In genomic region chr4:2793578-2793919, GRCh38 we compare ENCODE assay signal across 8 cellular contexts. TPM values are rescaled to one million over a fixed set of nuclear protein-coding genes. Genes with fewer than 3 reads are reported as not detected.
DNase-seq lines count a peak whose midpoint lies in the region; ATAC-seq and TF ChIP-seq lines count a peak whose summit lies in the region.

No MANE protein-coding gene starts in this region.

- no peaks in the 10 kb centered on the region for H3K36me3 Mint-ChIP-seq in MCF 10A (ENCODE audit: insufficient read depth, unreplicated experiment)

- peaks cover 36 to 93% of the 10 kb centered on the region in 2 donors for H3K4me1 ChIP-seq in left lung

- H3K4me1 Mint-ChIP-seq in MCF 10A (ENCODE audit: insufficient read depth, unreplicated experiment): peaks cover 43% of the 10 kb centered on the region

- H3K4me3 ChIP-seq in GM08714 (ENCODE audit: low read length) (peak overlapping the region; percentile 12; the same call in 1 of the 2 replicates), left lung (peak overlapping the region; percentile 69 to 81)

- H3K27me3 ChIP-seq in left lung: no peaks in the 10 kb centered on the region

- DNase-seq in RWPE1 (ENCODE audit: low spot score) (no peak), MCF 10A (ENCODE audit: unreplicated experiment) (peak; percentile 74), left lung (peak; percentile 68 to 93), amygdala (lab: John Stamatoyannopoulos, UW) (no peak), GM13976 (ENCODE audit: low spot score) (no peak)
- DNase-seq in stimulated activated naive CD8-positive, alpha-beta T cell treated with anti-CD3 and anti-CD28 coated beads, Interleukin-15, Interleukin-2, amounts not matched to agents 100 U/mL and 50 U/mL, for 24 hours: peak; percentile 76

- no peak for TF ChIP-seq POLR2A in GM18505 (IDR thresholded peaks at IDR 0.05; ENCODE audit: borderline replicate concordance, extremely low read depth, insufficient read depth, insufficient read length)

- H3K4me3 Mint-ChIP-seq in MCF 10A (ENCODE audit: unreplicated experiment): peak overlapping the region; percentile 79

- H3K9me3 Mint-ChIP-seq in MCF 10A (ENCODE audit: unreplicated experiment): no peaks in the 10 kb centered on the region

- intact Hi-C loops in MCF 10A (cut with micrococcal nuclease): no loop called here
- intact Hi-C loops in left lung (cut with DNase I): no loop called here

- in situ Hi-C loops in GM13976 (cut with MboI; ENCODE audit: low sequenced_read_pairs, unreplicated experiment): no loop called here

- H3K27me3 Mint-ChIP-seq in MCF 10A (ENCODE audit: insufficient read depth, unreplicated experiment): no peaks in the 10 kb centered on the region

- TF ChIP-seq CTCF in RWPE1 (conservative IDR thresholded peaks at IDR 0.05; ENCODE audit: low read depth) (no peak), MCF 10A (IDR thresholded peaks at IDR 0.05; ENCODE audit: unreplicated experiment) (no peak), left lung (IDR thresholded peaks at IDR 0.05) (no peak), GM13976 (IDR thresholded peaks at IDR 0.05; ENCODE audit: borderline replicate concordance, control extremely low read depth, extremely low read depth, insufficient read depth, missing control alignments) (no peak)

- no peaks in the 10 kb centered on the region for H3K9me3 ChIP-seq in left lung

- BruUV-seq in MCF 10A (replicated peaks; lab: Mats Ljungman, UMichigan): no TSS peak

- H3K27ac Mint-ChIP-seq in MCF 10A (ENCODE audit: low read depth, unreplicated experiment): peak overlapping the region; percentile 88

- H3K27ac ChIP-seq in RWPE1 (peak overlapping the region; percentile 99), left lung (peak overlapping the region; percentile 76 to 96)

- CTCF ChIA-PET in RWPE1 (lab: Yijun Ruan, JAX): no interaction called here
- CTCF ChIA-PET in MCF 10A (lab: Yijun Ruan, JAX): no interaction called here

- peaks cover 0 to 15% of the 10 kb centered on the region in 2 donors for H3K36me3 ChIP-seq in left lung

- POLR2A ChIA-PET in RWPE1 (lab: Yijun Ruan, JAX; ENCODE audit: low non-redundant PET): no interaction called here
- POLR2A ChIA-PET in MCF 10A (lab: Yijun Ruan, JAX): interaction anchor here (0.9 to 2.0 kb wide), 5 partner anchors 16 to 170 kb away, joined by 3 to 5 read pairs (median 4); partner anchors contain the start of genes GRK4 and NOP14

- ATAC-seq in left lung (peak; percentile 8), GM18505 (IDR thresholded peaks at IDR 0.05; ENCODE audit: unreplicated experiment) (no peak)
- ATAC-seq in stimulated activated naive CD8-positive, alpha-beta T cell treated with anti-CD3 and anti-CD28 coated beads, Interleukin-15, Interleukin-2, amounts not matched to agents 100 U/mL and 50 U/mL, for 24 hours: peak; percentile 41

RNA-seq across cellular contexts. Expression of gene SH3BP2, which starts 0.7 kb away (rescaled TPM):
- 48.4 and 57.9 TPM in 2 replicates for total RNA-seq in MCF 10A (2022)
- 100 to 1,000 TPM in 1 of 2 donors, 10 to 100 TPM in 1; 58.2 to 113 TPM for total RNA-seq in left lung

RNA-seq across cellular contexts. Expression of gene TNIP2, which starts 37.4 kb away (rescaled TPM):
- 40.5 and 46.1 TPM in 2 replicates for total RNA-seq in MCF 10A (2022)
- 10 to 100 TPM; 32.9 to 46.5 TPM for total RNA-seq in left lung

RNA-seq across cellular contexts. Expression of gene ADD1, which starts 50.1 kb away (rescaled TPM):
- total RNA-seq in MCF 10A (2022): 131 and 161 TPM in 2 replicates
- 100 to 1,000 TPM; 262 to 265 TPM for total RNA-seq in left lung

Comparison
In these comparisons a context has a peak if more than half of its experiments do, and no peak if none do; other contexts are left out.
1. DNase-seq: peak in MCF 10A (single experiment), left lung (2 of 2) and stimulated activated naive CD8-positive, alpha-beta T cell treated with anti-CD3 and anti-CD28 coated beads, Interleukin-15, Interleukin-2, amounts not matched to agents 100 U/mL and 50 U/mL, for 24 hours (single experiment); none in RWPE1 (single experiment), amygdala (0 of 56) and GM13976 (single experiment).